Comparison of ENCODE assay signal across 1 cellular context in the genomic region with DNA sequence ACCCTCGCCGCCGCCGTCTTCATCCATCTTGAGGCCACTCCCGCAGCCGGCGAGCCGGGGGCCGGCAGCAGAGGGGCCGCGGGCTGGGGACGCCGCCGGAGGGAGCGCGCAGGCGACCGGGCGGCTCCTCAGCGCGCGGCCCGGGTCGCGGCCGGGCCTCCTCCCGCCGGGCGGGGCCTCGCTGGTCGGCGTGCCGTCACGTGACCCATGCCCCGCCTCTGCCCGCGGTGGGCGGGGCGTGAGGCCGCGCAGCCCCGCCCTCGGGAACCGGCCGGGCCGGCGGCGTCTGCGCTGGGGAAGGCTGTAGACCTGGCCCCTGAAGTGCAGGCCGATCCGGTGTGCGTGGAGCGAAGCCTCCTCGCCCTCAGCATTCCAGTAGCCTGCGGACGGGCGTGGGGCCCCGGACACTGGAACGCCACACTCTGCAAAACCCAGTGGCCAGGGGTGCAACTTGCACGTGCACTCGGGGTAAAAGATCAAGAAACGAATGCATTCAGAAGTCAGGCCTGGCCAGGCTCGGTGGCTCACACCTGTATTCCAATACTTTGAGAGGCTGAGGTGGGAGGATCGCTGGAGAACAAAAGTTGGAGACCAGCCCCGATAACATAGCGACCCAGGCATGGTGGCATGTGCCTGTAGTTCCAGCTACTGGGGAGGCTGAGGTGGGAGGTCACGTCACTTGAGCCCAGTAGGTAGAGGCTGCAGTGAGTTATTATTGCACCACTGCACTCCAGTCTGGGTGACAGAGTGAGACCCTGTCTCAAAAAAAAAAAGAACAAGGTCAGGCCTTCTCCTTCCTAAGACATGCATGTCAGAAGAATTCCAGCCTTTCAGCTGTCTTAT.
TF ChIP-seq lines count a peak whose summit lies in the region.

A gene with protein sequence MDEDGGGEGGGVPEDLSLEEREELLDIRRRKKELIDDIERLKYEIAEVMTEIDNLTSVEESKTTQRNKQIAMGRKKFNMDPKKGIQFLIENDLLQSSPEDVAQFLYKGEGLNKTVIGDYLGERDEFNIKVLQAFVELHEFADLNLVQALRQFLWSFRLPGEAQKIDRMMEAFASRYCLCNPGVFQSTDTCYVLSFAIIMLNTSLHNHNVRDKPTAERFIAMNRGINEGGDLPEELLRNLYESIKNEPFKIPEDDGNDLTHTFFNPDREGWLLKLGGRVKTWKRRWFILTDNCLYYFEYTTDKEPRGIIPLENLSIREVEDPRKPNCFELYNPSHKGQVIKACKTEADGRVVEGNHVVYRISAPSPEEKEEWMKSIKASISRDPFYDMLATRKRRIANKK (minus strand): TSS at position 144 of the 843 bp plus-strand sequence. CDS start 117 bp downstream, at position 27.

TF ChIP-seq in K562, 482 proteins besides CTCF, POLR2A, EP300 and RAD21 (continued from another document):
- TF ChIP-seq, protein P1, sequence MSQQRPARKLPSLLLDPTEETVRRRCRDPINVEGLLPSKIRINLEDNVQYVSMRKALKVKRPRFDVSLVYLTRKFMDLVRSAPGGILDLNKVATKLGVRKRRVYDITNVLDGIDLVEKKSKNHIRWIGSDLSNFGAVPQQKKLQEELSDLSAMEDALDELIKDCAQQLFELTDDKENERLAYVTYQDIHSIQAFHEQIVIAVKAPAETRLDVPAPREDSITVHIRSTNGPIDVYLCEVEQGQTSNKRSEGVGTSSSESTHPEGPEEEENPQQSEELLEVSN (IDR thresholded peaks at IDR 0.05; ENCODE audit: borderline replicate concordance in 1 of 2, extremely low read depth in 1 of 2, insufficient read depth in 1 of 2, insufficient read length in 1 of 2, low read depth in 1 of 2, low read length in 1 of 2, poor library complexity in 1 of 2, severe bottlenecking in 1 of 2) = peak; percentile 36 to 67
- TF ChIP-seq ZBTB8A (IDR thresholded peaks at IDR 0.05; ENCODE audit: partially characterized antibody) (no peak), KLF13 (tag; IDR thresholded peaks at IDR 0.05; ENCODE audit: borderline replicate concordance, low read depth) (no peak), SMARCA4 (IDR thresholded peaks at IDR 0.05) (no peak), GATAD2A (IDR thresholded peaks at IDR 0.05) (no peak), CEBPG (CRISPR knock-in tag; IDR thresholded peaks at IDR 0.05) (no peak), CEBPG (tag; conservative IDR thresholded peaks at IDR 0.05 in 1 of 2, IDR thresholded peaks at IDR 0.05 in 1 of 2) (no peak), PRMT5 (CRISPR knock-in tag; IDR thresholded peaks at IDR 0.05) (no peak), TBP (optimal IDR thresholded peaks at IDR 0.05; ENCODE audit: low read depth, low read length) (peak; percentile 19), ZNF408 (CRISPR knock-in tag; IDR thresholded peaks at IDR 0.05; ENCODE audit: low read depth) (no peak), RBM17 (IDR thresholded peaks at IDR 0.05; ENCODE audit: borderline replicate concordance, low read depth, low read length) (no peak), ZNF584 (CRISPR knock-in tag; IDR thresholded peaks at IDR 0.05; ENCODE audit: low read depth) (no peak), ETV6 (IDR thresholded peaks at IDR 0.05; ENCODE audit: borderline replicate concordance in 1 of 2, low read depth in 2 of 2, low read length in 1 of 2) (no peak), ETV6 (CRISPR knock-in tag; IDR thresholded peaks at IDR 0.05; ENCODE audit: borderline replicate concordance) (no peak), SMAD3 (CRISPR knock-in tag; conservative IDR thresholded peaks at IDR 0.05) (no peak)
- TF ChIP-seq, protein P2, sequence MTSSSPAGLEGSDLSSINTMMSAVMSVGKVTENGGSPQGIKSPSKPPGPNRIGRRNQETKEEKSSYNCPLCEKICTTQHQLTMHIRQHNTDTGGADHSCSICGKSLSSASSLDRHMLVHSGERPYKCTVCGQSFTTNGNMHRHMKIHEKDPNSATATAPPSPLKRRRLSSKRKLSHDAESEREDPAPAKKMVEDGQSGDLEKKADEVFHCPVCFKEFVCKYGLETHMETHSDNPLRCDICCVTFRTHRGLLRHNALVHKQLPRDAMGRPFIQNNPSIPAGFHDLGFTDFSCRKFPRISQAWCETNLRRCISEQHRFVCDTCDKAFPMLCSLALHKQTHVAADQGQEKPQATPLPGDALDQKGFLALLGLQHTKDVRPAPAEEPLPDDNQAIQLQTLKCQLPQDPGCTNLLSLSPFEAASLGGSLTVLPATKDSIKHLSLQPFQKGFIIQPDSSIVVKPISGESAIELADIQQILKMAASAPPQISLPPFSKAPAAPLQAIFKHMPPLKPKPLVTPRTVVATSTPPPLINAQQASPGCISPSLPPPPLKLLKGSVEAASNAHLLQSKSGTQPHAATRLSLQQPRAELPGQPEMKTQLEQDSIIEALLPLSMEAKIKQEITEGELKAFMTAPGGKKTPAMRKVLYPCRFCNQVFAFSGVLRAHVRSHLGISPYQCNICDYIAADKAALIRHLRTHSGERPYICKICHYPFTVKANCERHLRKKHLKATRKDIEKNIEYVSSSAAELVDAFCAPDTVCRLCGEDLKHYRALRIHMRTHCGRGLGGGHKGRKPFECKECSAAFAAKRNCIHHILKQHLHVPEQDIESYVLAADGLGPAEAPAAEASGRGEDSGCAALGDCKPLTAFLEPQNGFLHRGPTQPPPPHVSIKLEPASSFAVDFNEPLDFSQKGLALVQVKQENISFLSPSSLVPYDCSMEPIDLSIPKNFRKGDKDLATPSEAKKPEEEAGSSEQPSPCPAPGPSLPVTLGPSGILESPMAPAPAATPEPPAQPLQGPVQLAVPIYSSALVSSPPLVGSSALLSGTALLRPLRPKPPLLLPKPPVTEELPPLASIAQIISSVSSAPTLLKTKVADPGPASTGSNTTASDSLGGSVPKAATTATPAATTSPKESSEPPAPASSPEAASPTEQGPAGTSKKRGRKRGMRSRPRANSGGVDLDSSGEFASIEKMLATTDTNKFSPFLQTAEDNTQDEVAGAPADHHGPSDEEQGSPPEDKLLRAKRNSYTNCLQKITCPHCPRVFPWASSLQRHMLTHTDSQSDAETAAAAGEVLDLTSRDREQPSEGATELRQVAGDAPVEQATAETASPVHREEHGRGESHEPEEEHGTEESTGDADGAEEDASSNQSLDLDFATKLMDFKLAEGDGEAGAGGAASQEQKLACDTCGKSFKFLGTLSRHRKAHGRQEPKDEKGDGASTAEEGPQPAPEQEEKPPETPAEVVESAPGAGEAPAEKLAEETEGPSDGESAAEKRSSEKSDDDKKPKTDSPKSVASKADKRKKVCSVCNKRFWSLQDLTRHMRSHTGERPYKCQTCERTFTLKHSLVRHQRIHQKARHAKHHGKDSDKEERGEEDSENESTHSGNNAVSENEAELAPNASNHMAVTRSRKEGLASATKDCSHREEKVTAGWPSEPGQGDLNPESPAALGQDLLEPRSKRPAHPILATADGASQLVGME (CRISPR knock-in tag; IDR thresholded peaks at IDR 0.05) = no peak
- TF ChIP-seq, protein P3, sequence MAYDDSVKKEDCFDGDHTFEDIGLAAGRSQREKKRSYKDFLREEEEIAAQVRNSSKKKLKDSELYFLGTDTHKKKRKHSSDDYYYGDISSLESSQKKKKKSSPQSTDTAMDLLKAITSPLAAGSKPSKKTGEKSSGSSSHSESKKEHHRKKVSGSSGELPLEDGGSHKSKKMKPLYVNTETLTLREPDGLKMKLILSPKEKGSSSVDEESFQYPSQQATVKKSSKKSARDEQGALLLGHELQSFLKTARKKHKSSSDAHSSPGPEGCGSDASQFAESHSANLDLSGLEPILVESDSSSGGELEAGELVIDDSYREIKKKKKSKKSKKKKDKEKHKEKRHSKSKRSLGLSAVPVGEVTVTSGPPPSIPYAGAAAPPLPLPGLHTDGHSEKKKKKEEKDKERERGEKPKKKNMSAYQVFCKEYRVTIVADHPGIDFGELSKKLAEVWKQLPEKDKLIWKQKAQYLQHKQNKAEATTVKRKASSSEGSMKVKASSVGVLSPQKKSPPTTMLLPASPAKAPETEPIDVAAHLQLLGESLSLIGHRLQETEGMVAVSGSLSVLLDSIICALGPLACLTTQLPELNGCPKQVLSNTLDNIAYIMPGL (CRISPR knock-in tag; IDR thresholded peaks at IDR 0.05) = no peak
